In genomic region chr7:128075536-128076095, GRCh38 we compare ENCODE assay signal across 1 cellular context.
TF ChIP-seq lines count a peak whose summit lies in the region.

No MANE protein-coding gene starts in this region.

TF ChIP-seq in HepG2, 621 proteins besides CTCF, POLR2A, EP300 and RAD21 (continued from another document):
- TF ChIP-seq PRDM4 (CRISPR knock-in tag; IDR thresholded peaks at IDR 0.05; ENCODE audit: borderline replicate concordance) = no peak
- no peak for TF ChIP-seq YEATS4 (CRISPR knock-in tag; IDR thresholded peaks at IDR 0.05; ENCODE audit: borderline replicate concordance)
